In the genomic region with DNA sequence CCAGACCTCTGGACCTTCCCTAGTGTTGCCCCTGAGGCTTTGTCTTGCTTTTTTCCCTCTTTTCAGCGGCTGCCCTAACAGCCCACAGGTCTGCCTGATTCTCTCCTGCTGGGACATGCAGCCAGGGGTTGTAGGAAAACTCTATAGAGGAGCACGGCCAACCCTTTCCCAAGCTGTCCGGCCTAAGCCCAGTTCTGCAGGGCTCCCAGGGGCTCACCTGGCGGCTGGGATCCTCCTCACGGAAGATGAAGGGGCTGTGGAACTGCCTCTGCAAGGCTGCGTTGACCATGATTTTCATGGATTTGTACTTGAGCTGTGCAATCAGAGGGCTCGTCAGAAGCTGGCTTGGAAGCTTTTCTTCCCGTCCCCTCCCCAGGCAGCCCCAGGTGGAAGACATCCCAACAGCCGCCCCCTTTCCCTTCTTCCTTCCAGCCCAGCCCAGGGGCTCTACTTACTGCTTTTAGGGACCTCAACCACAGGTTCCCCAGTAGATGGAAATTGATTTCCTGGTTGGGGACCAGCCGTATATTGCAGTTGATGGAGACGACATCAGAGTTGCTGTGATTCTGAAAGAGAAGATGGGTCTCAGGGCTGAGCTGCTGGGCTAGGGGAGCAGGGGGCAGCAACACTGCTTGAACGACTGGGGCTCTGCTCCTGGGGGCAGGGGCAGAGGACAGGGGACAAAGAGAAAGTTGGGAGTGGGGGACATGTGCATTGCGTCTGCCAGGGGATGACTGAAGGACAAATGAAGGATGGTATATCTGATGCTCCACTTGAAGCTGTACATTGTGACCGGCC, we compare ENCODE assay signal across 1 cellular context.
TF ChIP-seq lines count a peak whose summit lies in the region.

No MANE protein-coding gene starts in this region.

TF ChIP-seq in GM23338, 12 proteins besides CTCF, POLR2A, EP300 and RAD21:
- TF ChIP-seq, protein P1, sequence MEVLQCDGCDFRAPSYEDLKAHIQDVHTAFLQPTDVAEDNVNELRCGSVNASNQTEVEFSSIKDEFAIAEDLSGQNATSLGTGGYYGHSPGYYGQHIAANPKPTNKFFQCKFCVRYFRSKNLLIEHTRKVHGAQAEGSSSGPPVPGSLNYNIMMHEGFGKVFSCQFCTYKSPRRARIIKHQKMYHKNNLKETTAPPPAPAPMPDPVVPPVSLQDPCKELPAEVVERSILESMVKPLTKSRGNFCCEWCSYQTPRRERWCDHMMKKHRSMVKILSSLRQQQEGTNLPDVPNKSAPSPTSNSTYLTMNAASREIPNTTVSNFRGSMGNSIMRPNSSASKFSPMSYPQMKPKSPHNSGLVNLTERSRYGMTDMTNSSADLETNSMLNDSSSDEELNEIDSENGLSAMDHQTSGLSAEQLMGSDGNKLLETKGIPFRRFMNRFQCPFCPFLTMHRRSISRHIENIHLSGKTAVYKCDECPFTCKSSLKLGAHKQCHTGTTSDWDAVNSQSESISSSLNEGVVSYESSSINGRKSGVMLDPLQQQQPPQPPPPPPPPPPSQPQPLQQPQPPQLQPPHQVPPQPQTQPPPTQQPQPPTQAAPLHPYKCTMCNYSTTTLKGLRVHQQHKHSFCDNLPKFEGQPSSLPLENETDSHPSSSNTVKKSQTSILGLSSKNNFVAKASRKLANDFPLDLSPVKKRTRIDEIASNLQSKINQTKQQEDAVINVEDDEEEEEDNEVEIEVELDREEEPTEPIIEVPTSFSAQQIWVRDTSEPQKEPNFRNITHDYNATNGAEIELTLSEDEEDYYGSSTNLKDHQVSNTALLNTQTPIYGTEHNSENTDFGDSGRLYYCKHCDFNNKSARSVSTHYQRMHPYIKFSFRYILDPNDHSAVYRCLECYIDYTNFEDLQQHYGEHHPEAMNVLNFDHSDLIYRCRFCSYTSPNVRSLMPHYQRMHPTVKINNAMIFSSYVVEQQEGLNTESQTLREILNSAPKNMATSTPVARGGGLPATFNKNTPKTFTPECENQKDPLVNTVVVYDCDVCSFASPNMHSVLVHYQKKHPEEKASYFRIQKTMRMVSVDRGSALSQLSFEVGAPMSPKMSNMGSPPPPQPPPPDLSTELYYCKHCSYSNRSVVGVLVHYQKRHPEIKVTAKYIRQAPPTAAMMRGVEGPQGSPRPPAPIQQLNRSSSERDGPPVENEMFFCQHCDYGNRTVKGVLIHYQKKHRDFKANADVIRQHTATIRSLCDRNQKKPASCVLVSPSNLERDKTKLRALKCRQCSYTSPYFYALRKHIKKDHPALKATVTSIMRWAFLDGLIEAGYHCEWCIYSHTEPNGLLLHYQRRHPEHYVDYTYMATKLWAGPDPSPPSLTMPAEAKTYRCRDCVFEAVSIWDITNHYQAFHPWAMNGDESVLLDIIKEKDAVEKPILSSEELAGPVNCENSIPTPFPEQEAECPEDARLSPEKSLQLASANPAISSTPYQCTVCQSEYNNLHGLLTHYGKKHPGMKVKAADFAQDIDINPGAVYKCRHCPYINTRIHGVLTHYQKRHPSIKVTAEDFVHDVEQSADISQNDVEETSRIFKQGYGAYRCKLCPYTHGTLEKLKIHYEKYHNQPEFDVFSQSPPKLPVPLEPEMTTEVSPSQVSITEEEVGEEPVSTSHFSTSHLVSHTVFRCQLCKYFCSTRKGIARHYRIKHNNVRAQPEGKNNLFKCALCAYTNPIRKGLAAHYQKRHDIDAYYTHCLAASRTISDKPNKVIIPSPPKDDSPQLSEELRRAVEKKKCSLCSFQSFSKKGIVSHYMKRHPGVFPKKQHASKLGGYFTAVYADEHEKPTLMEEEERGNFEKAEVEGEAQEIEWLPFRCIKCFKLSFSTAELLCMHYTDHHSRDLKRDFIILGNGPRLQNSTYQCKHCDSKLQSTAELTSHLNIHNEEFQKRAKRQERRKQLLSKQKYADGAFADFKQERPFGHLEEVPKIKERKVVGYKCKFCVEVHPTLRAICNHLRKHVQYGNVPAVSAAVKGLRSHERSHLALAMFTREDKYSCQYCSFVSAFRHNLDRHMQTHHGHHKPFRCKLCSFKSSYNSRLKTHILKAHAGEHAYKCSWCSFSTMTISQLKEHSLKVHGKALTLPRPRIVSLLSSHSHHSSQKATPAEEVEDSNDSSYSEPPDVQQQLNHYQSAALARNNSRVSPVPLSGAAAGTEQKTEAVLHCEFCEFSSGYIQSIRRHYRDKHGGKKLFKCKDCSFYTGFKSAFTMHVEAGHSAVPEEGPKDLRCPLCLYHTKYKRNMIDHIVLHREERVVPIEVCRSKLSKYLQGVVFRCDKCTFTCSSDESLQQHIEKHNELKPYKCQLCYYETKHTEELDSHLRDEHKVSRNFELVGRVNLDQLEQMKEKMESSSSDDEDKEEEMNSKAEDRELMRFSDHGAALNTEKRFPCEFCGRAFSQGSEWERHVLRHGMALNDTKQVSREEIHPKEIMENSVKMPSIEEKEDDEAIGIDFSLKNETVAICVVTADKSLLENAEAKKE (CRISPR knock-in tag; IDR thresholded peaks at IDR 0.05) = no peak
- no peak for TF ChIP-seq ZNF331 (CRISPR knock-in tag; IDR thresholded peaks at IDR 0.05; ENCODE audit: low read depth)
- TF ChIP-seq ETS1 (IDR thresholded peaks at IDR 0.05) = no peak
- TF ChIP-seq ZNF114 (CRISPR knock-in tag; IDR thresholded peaks at IDR 0.05) = no peak
- no peak for TF ChIP-seq POLR2AphosphoS5 (IDR thresholded peaks at IDR 0.05; ENCODE audit: low read depth)
- no peak for TF ChIP-seq JUNB (IDR thresholded peaks at IDR 0.05; ENCODE audit: unreplicated experiment)
- no peak for TF ChIP-seq STAT1 (IDR thresholded peaks at IDR 0.05; ENCODE audit: unreplicated experiment)
- TF ChIP-seq NANOG (IDR thresholded peaks at IDR 0.05; ENCODE audit: borderline replicate concordance) = no peak
